ENCODE assay signal across 2 cellular contexts in genomic region chr5:175650430-175651215, GRCh38. TPM values are rescaled to one million over a fixed set of nuclear protein-coding genes. Genes with fewer than 3 reads are reported as not detected.
"Had no signal": no experiment of that assay in that cellular context is flagged by ENCODE, and none has a peak within 500 bp of the region (broad histone marks: within the 10 kb centered on the region; RNA-seq: fewer than 3 reads in every experiment).

No MANE protein-coding gene starts in this region.

RNA-seq across cellular contexts. Expression of gene HRH2, which starts 7.2 kb away (rescaled TPM):
- total RNA-seq: endothelial cell of umbilical vein, myocyte had no signal
- polyA plus RNA-seq: endothelial cell of umbilical vein had no signal
